7 cellular contexts compared by ENCODE assay signal in the genomic region with DNA sequence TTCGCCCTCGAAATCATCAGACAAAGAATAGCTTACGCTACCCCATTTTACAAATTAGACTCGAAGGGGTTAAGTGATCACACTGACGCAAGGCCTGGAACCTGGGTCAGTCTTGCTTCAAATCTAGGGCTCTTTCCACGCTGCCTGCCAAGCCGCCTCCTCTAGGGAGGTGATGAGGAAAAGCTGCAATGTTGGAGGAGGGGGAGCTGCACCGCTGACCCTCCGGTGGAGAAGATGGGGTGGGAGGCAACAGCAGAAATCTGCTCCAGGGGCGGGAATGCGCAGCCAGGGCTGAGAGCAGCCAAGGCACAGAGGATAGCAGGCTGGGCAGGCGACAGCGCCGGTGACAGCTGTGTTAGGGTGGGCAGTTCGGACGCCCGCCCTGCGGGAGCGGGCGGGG. TPM values are rescaled to one million over a fixed set of nuclear protein-coding genes. Genes with fewer than 3 reads are reported as not detected.
DNase-seq lines count a peak whose midpoint lies in the region; FAIRE-seq and TF ChIP-seq lines count a peak whose summit lies in the region.

No MANE protein-coding gene starts in this region.

- peaks cover 32% of the 10 kb centered on the region for H3K79me2 ChIP-seq in keratinocyte (ENCODE audit: control insufficient read depth, insufficient read depth, low read length)

- TF ChIP-seq CTCF in ascending aorta (IDR thresholded peaks at IDR 0.05) = no peak
- TF ChIP-seq CTCF in keratinocyte (optimal IDR thresholded peaks at IDR 0.05 in 1 of 3, IDR thresholded peaks at IDR 0.05 in 1 of 3, conservative IDR thresholded peaks at IDR 0.05 in 1 of 3; ENCODE audit: extremely low read depth in 1 of 3, insufficient read depth in 2 of 3, low read length in 3 of 3) = no peak

- H3K9ac ChIP-seq in HUES48 (ENCODE audit: low read depth, low read length) = peak overlapping the region; percentile 98
- H3K9ac ChIP-seq in keratinocyte (ENCODE audit: control insufficient read depth, extremely low read depth, insufficient read depth, low read length) = peak overlapping the region; percentile 100
- H3K9ac ChIP-seq in subcutaneous abdominal adipose tissue (ENCODE audit: low read length in 5 of 5) = peak overlapping the region; percentile 75 to 98 (median 97)

- H3K27me3 ChIP-seq in HUES48 (ENCODE audit: control insufficient read depth, insufficient read depth, low read length) (no peaks in the 10 kb centered on the region), ascending aorta (no peaks in the 10 kb centered on the region), keratinocyte (ENCODE audit: control insufficient read depth, extremely low read depth, insufficient read depth, low read length) (no peaks in the 10 kb centered on the region), subcutaneous abdominal adipose tissue (ENCODE audit: control insufficient read depth in 5 of 5, insufficient read depth in 4 of 5, low read length in 5 of 5) (no peaks in the 10 kb centered on the region)

- H3K4me1 ChIP-seq in HUES48 (ENCODE audit: control insufficient read depth, insufficient read depth, low read length) = peaks cover 9% of the 10 kb centered on the region
- H3K4me1 ChIP-seq in ascending aorta = peaks cover 11 to 24% of the 10 kb centered on the region in 2 donors
- H3K4me1 ChIP-seq in keratinocyte (ENCODE audit: control insufficient read depth, extremely low read depth, insufficient read depth, low read length) = peaks cover 20% of the 10 kb centered on the region
- H3K4me1 ChIP-seq in subcutaneous abdominal adipose tissue (ENCODE audit: control insufficient read depth in 5 of 5, insufficient read depth in 5 of 5, low read length in 5 of 5) = peaks cover 9 to 34% (median 31%) of the 10 kb centered on the region in 5 donors

- H3K4me2 ChIP-seq in keratinocyte (ENCODE audit: control insufficient read depth, extremely low read depth, insufficient read depth, low read depth, low read length) = peak overlapping the region; percentile 99

- peaks cover 42% of the 10 kb centered on the region for H3K36me3 ChIP-seq in HUES48 (ENCODE audit: control insufficient read depth, insufficient read depth, low read length)
- peaks cover 43 to 44% of the 10 kb centered on the region in 2 donors for H3K36me3 ChIP-seq in ascending aorta
- H3K36me3 ChIP-seq in keratinocyte (ENCODE audit: control insufficient read depth in 2 of 2, extremely low read depth in 1 of 2, insufficient read depth in 2 of 2, low read length in 2 of 2) = peaks cover 31 to 41% of the 10 kb centered on the region in 2 experiments
- H3K36me3 ChIP-seq in subcutaneous abdominal adipose tissue (ENCODE audit: control insufficient read depth in 5 of 5, insufficient read depth in 5 of 5, low read length in 5 of 5) = peaks cover 4 to 44% (median 43%) of the 10 kb centered on the region in 5 donors

- H3K4me3 ChIP-seq in HUES48 (ENCODE audit: low read depth, low read length) (peak overlapping the region; percentile 83), ascending aorta (peak overlapping the region; percentile 89 to 99), keratinocyte (ENCODE audit: control insufficient read depth in 2 of 3, extremely low read depth in 1 of 3, insufficient read depth in 2 of 3, low read depth in 1 of 3, low read length in 3 of 3) (peak overlapping the region; percentile 82 to 97 (median 90)), subcutaneous abdominal adipose tissue (ENCODE audit: low read depth in 1 of 5, low read length in 5 of 5) (peak overlapping the region; percentile 93 to 95 (median 94))

- no peaks in the 10 kb centered on the region for H3K9me3 ChIP-seq in HUES48 (ENCODE audit: control insufficient read depth, insufficient read depth, low read length)
- H3K9me3 ChIP-seq in ascending aorta = no peaks in the 10 kb centered on the region
- no peaks in the 10 kb centered on the region for H3K9me3 ChIP-seq in keratinocyte (ENCODE audit: control insufficient read depth, low read depth, low read length)
- H3K9me3 ChIP-seq in subcutaneous abdominal adipose tissue (ENCODE audit: control insufficient read depth in 5 of 5, low read length in 5 of 5) = no peaks in the 10 kb centered on the region

- peak overlapping the region; percentile 98 for H3K27ac ChIP-seq in HUES48 (ENCODE audit: low read depth, low read length)
- H3K27ac ChIP-seq in ascending aorta = peak overlapping the region; percentile 95 to 99
- H3K27ac ChIP-seq in keratinocyte (ENCODE audit: control insufficient read depth, insufficient read depth, low read length) = peak overlapping the region; percentile 100
- H3K27ac ChIP-seq in subcutaneous abdominal adipose tissue (ENCODE audit: low read depth, low read length) = peak overlapping the region; percentile 99

- H2AFZ ChIP-seq in keratinocyte (ENCODE audit: control insufficient read depth, low read length) = no peak overlapping the region

- intact Hi-C loops in ascending aorta (cut with DNase I) = loop anchor here (1.0 to 2.0 kb wide), 3 partner anchors 17 to 106 kb away; partner anchors contain the start of genes SNX15 and TM7SF2

- H3K9me1 ChIP-seq in keratinocyte (ENCODE audit: control insufficient read depth, extremely low read depth, insufficient read depth, low read length) = no peaks in the 10 kb centered on the region

- peaks cover 8% of the 10 kb centered on the region for H4K20me1 ChIP-seq in keratinocyte (ENCODE audit: control insufficient read depth, extremely low read depth, insufficient read depth, low read length)

- no peak for FAIRE-seq in keratinocyte (lab: Jason Lieb, UNC)

- dilution Hi-C loops in keratinocyte (cut with MboI; ENCODE audit: extremely low pct_ligation_motif_present, low sequenced_read_pairs) = no loop called here

- DNase-seq in ascending aorta (ENCODE audit: low spot score in 2 of 2) (peak in 1 of 2 donors; percentile 65), keratinocyte (ENCODE audit: low read depth, low spot score) (no peak), NCI-H1417 treated with DMSO at 0.1 percent for 48 hours (lab: John Stamatoyannopoulos, UW) (no peak), HPDE6-E6E7 (ENCODE audit: extremely low spot score) (no peak), AML-193 (lab: John Stamatoyannopoulos, UW) (no peak)

RNA-seq across cellular contexts. Expression of gene SYVN1, which starts 0.6 kb away (rescaled TPM):
- 229 TPM for total RNA-seq in ascending aorta
- 10.0 to 25.4 TPM (median 10.8 TPM) in 3 replicates for polyA plus RNA-seq in keratinocyte
- polyA plus RNA-seq in keratinocyte (2011; ENCODE audit: low read depth) = 3.9 TPM
- polyA plus RNA-seq in keratinocyte (2011; cell fraction: cytosol; rRNA removed) = 10.7 and 14.1 TPM in 2 replicates
- polyA plus RNA-seq in keratinocyte (2011; cell fraction: nucleus; rRNA removed) = 100 and 132 TPM in 2 replicates
- polyA plus RNA-seq in keratinocyte (2012; ENCODE audit: low replicate concordance) = 23.3 and 29.0 TPM in 2 replicates
- 49.9 to 172 TPM (median 57.6 TPM) in 3 replicates for polyA minus RNA-seq in keratinocyte
- 28.6 TPM for polyA minus RNA-seq in keratinocyte (2011; cell fraction: cytosol; rRNA and poly(A)+ RNA removed)
- 49.6 and 75.6 TPM in 2 replicates for polyA minus RNA-seq in keratinocyte (2011; cell fraction: nucleus; rRNA and poly(A)+ RNA removed)

RNA-seq across cellular contexts. Expression of gene MRPL49, which starts 11.6 kb away (rescaled TPM):
- total RNA-seq in ascending aorta = 43.2 TPM
- 46.3 to 67.7 TPM (median 49.6 TPM) in 3 replicates for polyA plus RNA-seq in keratinocyte
- 81.9 TPM for polyA plus RNA-seq in keratinocyte (2011; ENCODE audit: low read depth)
- polyA plus RNA-seq in keratinocyte (2011; cell fraction: cytosol; rRNA removed) = 40.9 and 46.5 TPM in 2 replicates
- 31.2 and 35.1 TPM in 2 replicates for polyA plus RNA-seq in keratinocyte (2011; cell fraction: nucleus; rRNA removed)
- polyA plus RNA-seq in keratinocyte (2012; ENCODE audit: low replicate concordance) = 29.1 and 45.0 TPM in 2 replicates
- 26.4 to 41.9 TPM (median 36.9 TPM) in 3 replicates for polyA minus RNA-seq in keratinocyte
- 24.7 TPM for polyA minus RNA-seq in keratinocyte (2011; cell fraction: cytosol; rRNA and poly(A)+ RNA removed)
- 12.3 and 13.3 TPM in 2 replicates for polyA minus RNA-seq in keratinocyte (2011; cell fraction: nucleus; rRNA and poly(A)+ RNA removed)

RNA-seq across cellular contexts. Expression of gene FAU, which starts 11.8 kb away (rescaled TPM):
- total RNA-seq in ascending aorta = 1,253 TPM
- polyA plus RNA-seq in keratinocyte = 328 to 452 TPM (median 425 TPM) in 3 replicates
- polyA plus RNA-seq in keratinocyte (2011; ENCODE audit: low read depth) = 471 TPM
- polyA plus RNA-seq in keratinocyte (2011; cell fraction: cytosol; rRNA removed) = 306 and 737 TPM in 2 replicates
- polyA plus RNA-seq in keratinocyte (2011; cell fraction: nucleus; rRNA removed) = 225 and 268 TPM in 2 replicates
- 874 and 1,191 TPM in 2 replicates for polyA plus RNA-seq in keratinocyte (2012; ENCODE audit: low replicate concordance)
- 109 to 156 TPM (median 109 TPM) in 3 replicates for polyA minus RNA-seq in keratinocyte
- 470 TPM for polyA minus RNA-seq in keratinocyte (2011; cell fraction: cytosol; rRNA and poly(A)+ RNA removed)
- 78.3 and 89.3 TPM in 2 replicates for polyA minus RNA-seq in keratinocyte (2011; cell fraction: nucleus; rRNA and poly(A)+ RNA removed)

RNA-seq across cellular contexts. Expression of gene ZNHIT2, which starts 16.2 kb away (rescaled TPM):
- total RNA-seq in ascending aorta = 35.3 TPM
- polyA plus RNA-seq in keratinocyte = 2.6 to 6.6 TPM (median 3.4 TPM) in 3 replicates
- 2.2 TPM for polyA plus RNA-seq in keratinocyte (2011; ENCODE audit: low read depth)
- polyA plus RNA-seq in keratinocyte (2011; cell fraction: cytosol; rRNA removed) = 1.5 and 6.6 TPM in 2 replicates
- 2.3 and 4.0 TPM in 2 replicates for polyA plus RNA-seq in keratinocyte (2011; cell fraction: nucleus; rRNA removed)
- 7.5 and 11.2 TPM in 2 replicates for polyA plus RNA-seq in keratinocyte (2012; ENCODE audit: low replicate concordance)
- 1.2 to 1.6 TPM (median 1.4 TPM) in 3 replicates for polyA minus RNA-seq in keratinocyte
- 22.6 TPM for polyA minus RNA-seq in keratinocyte (2011; cell fraction: cytosol; rRNA and poly(A)+ RNA removed)
- 2.9 and 4.1 TPM in 2 replicates for polyA minus RNA-seq in keratinocyte (2011; cell fraction: nucleus; rRNA and poly(A)+ RNA removed)

RNA-seq across cellular contexts. Expression of gene TM7SF2, which starts 22.1 kb away (rescaled TPM):
- total RNA-seq in ascending aorta = 10.6 TPM
- 9.7 to 12.6 TPM (median 10.7 TPM) in 3 replicates for polyA plus RNA-seq in keratinocyte
- polyA plus RNA-seq in keratinocyte (2011; ENCODE audit: low read depth) = 52.1 TPM
- 8.3 and 10.2 TPM in 2 replicates for polyA plus RNA-seq in keratinocyte (2011; cell fraction: cytosol; rRNA removed)
- polyA plus RNA-seq in keratinocyte (2011; cell fraction: nucleus; rRNA removed) = 14.3 and 15.5 TPM in 2 replicates
- 11.1 and 76.6 TPM in 2 replicates for polyA plus RNA-seq in keratinocyte (2012; ENCODE audit: low replicate concordance)
- polyA minus RNA-seq in keratinocyte = 15.1 to 69.8 TPM (median 15.7 TPM) in 3 replicates
- polyA minus RNA-seq in keratinocyte (2011; cell fraction: cytosol; rRNA and poly(A)+ RNA removed) = 9.0 TPM
- 10.4 and 10.5 TPM in 2 replicates for polyA minus RNA-seq in keratinocyte (2011; cell fraction: nucleus; rRNA and poly(A)+ RNA removed)
